ENCODE assay signal across 19 cellular contexts in genomic region chr17:50608700-50609375, GRCh38. TPM values are rescaled to one million over a fixed set of nuclear protein-coding genes. Genes with fewer than 3 reads are reported as not detected.
DNase-seq lines count a peak whose midpoint lies in the region; ATAC-seq and TF ChIP-seq lines count a peak whose summit lies in the region.
"Had no signal": no experiment of that assay in that cellular context is flagged by ENCODE, and none has a peak within 500 bp of the region (broad histone marks: within the 10 kb centered on the region; RNA-seq: fewer than 3 reads in every experiment).

No MANE protein-coding gene starts in this region.

- no peak for ATAC-seq in HG03457 (IDR thresholded peaks at IDR 0.05; ENCODE audit: unreplicated experiment)
- ATAC-seq in naive thymus-derived CD4-positive, alpha-beta T cell = no peak
- ATAC-seq: A549, HepG2, right cardiac atrium, WTC11 had no signal

- H3K27me3 ChIP-seq in WERI-Rb-1 (ENCODE audit: insufficient read depth, low read depth, severe bottlenecking) = no peaks in the 10 kb centered on the region
- H3K27me3 ChIP-seq in naive thymus-derived CD4-positive, alpha-beta T cell (ENCODE audit: control insufficient read depth in 2 of 2, insufficient read depth in 2 of 2, low read length in 2 of 2) = no peaks in the 10 kb centered on the region

- H3K27me3 Mint-ChIP-seq in naive thymus-derived CD4-positive, alpha-beta T cell = peaks cover 0 to 24% (median 14%) of the 10 kb centered on the region in 5 donors

- H3K27ac Mint-ChIP-seq in naive thymus-derived CD4-positive, alpha-beta T cell = no peak overlapping the region
- H3K27ac Mint-ChIP-seq: activated CD4-positive, alpha-beta memory T cell treated with anti-CD3 and anti-CD28 coated beads for 36 hours; activated naive CD4-positive, alpha-beta T cell treated with anti-CD3 and anti-CD28 coated beads, Interleukin-2, amount 10 ng/mL, durations not matched to agents 7 days and 5 days; T-helper 1 cell treated with Interleukin-12 subunit alpha and Interleukin-12 subunit beta and Interleukin-4 antibody, amounts not matched to agents 30 μg/mL and 1 μg/mL, for 36 hours; WTC11 had no signal

- TF ChIP-seq CTCF in WERI-Rb-1 (IDR thresholded peaks at IDR 0.05; ENCODE audit: low read depth, low read length) = no peak

- H3K4me3 ChIP-seq in WERI-Rb-1 (ENCODE audit: low read depth, low read length) = peak overlapping the region; percentile 2
- no peak overlapping the region for H3K4me3 ChIP-seq in naive thymus-derived CD4-positive, alpha-beta T cell (ENCODE audit: low read length)
- H3K4me3 ChIP-seq: A549 had no signal

- H3K4me1 ChIP-seq in naive thymus-derived CD4-positive, alpha-beta T cell (ENCODE audit: control insufficient read depth in 2 of 2, insufficient read depth in 2 of 2, low read length in 2 of 2) = no peaks in the 10 kb centered on the region

- H3K27ac ChIP-seq in WERI-Rb-1 = peak overlapping the region; percentile 93
- no peak overlapping the region for H3K27ac ChIP-seq in naive thymus-derived CD4-positive, alpha-beta T cell (ENCODE audit: low read depth, low read length)
- H3K27ac ChIP-seq: A549 had no signal

- H3K36me3 Mint-ChIP-seq in naive thymus-derived CD4-positive, alpha-beta T cell = no peaks in the 10 kb centered on the region
- H3K36me3 Mint-ChIP-seq: activated CD4-positive, alpha-beta memory T cell treated with anti-CD3 and anti-CD28 coated beads for 36 hours; activated naive CD4-positive, alpha-beta T cell treated with anti-CD3 and anti-CD28 coated beads, Interleukin-2, amount 10 ng/mL, durations not matched to agents 7 days and 5 days; WTC11 had no signal

- H3K36me3 ChIP-seq in WERI-Rb-1 = peaks cover 51% of the 10 kb centered on the region
- H3K36me3 ChIP-seq in naive thymus-derived CD4-positive, alpha-beta T cell (ENCODE audit: control insufficient read depth in 2 of 3, insufficient read depth in 3 of 3, low read length in 3 of 3) = no peaks in the 10 kb centered on the region

- peaks cover 0 to 4% (median 0%) of the 10 kb centered on the region in 7 donors for H3K4me1 Mint-ChIP-seq in naive thymus-derived CD4-positive, alpha-beta T cell

- peak; percentile 83 for DNase-seq in D341Med (ENCODE audit: low spot score)
- DNase-seq in NCI-H1105 treated with DMSO at 0.1 percent for 48 hours (lab: John Stamatoyannopoulos, UW) = peak; percentile 43
- DNase-seq in NCI-H345 (lab: John Stamatoyannopoulos, UW) = peak; percentile 85
- DNase-seq in WERI-Rb-1 = peak; percentile 82
- DNase-seq in NK-92 (lab: John Stamatoyannopoulos, UW; ENCODE audit: unreplicated experiment) = no peak
- DNase-seq in activated T-cell treated with anti-CD3 and anti-CD28 coated beads, Interleukin-2, amount 50 U/mL, for 48 hours = no peak
- no peak for DNase-seq in naive thymus-derived CD4-positive, alpha-beta T cell
- DNase-seq: activated CD4-positive, alpha-beta memory T cell treated with anti-CD3 and anti-CD28 coated beads for 36 hours; activated naive CD4-positive, alpha-beta T cell treated with anti-CD3 and anti-CD28 coated beads, Interleukin-2, amount 10 ng/mL, durations not matched to agents 7 days and 5 days; C1 segment of cervical spinal cord; SIG-M5; stimulated activated naive CD4-positive, alpha-beta T cell treated with Interleukin-2 at 50 U/mL for 16 hours; trophoblast cell had no signal

- intact Hi-C loops in naive thymus-derived CD4-positive, alpha-beta T cell (cut with micrococcal nuclease) = no loop called here

- CTCF ChIA-PET in naive thymus-derived CD4-positive, alpha-beta T cell (lab: Charles Lee) = no interaction called here

- no peak overlapping the region for H3K4me3 Mint-ChIP-seq in naive thymus-derived CD4-positive, alpha-beta T cell
- H3K4me3 Mint-ChIP-seq: activated CD4-positive, alpha-beta memory T cell treated with anti-CD3 and anti-CD28 coated beads for 36 hours; activated naive CD4-positive, alpha-beta T cell treated with anti-CD3 and anti-CD28 coated beads, Interleukin-2, amount 10 ng/mL, durations not matched to agents 7 days and 5 days; T-helper 1 cell treated with Interleukin-12 subunit alpha and Interleukin-12 subunit beta and Interleukin-4 antibody, amounts not matched to agents 30 μg/mL and 1 μg/mL, for 36 hours; WTC11 had no signal

- POLR2A ChIA-PET in naive thymus-derived CD4-positive, alpha-beta T cell (lab: Charles Lee) = no interaction called here

- no peaks in the 10 kb centered on the region for H3K9me3 Mint-ChIP-seq in naive thymus-derived CD4-positive, alpha-beta T cell
- H3K9me3 Mint-ChIP-seq: activated CD4-positive, alpha-beta memory T cell treated with anti-CD3 and anti-CD28 coated beads for 36 hours; activated naive CD4-positive, alpha-beta T cell treated with anti-CD3 and anti-CD28 coated beads, Interleukin-2, amount 10 ng/mL, durations not matched to agents 7 days and 5 days; T-helper 1 cell treated with Interleukin-12 subunit alpha and Interleukin-12 subunit beta and Interleukin-4 antibody, amounts not matched to agents 30 μg/mL and 1 μg/mL, for 36 hours; WTC11 had no signal

- H3K9me3 ChIP-seq in WERI-Rb-1 (ENCODE audit: severe bottlenecking) = no peaks in the 10 kb centered on the region
- H3K9me3 ChIP-seq in naive thymus-derived CD4-positive, alpha-beta T cell (ENCODE audit: control insufficient read depth in 2 of 3, low read length in 3 of 3) = no peaks in the 10 kb centered on the region
- H3K9me3 ChIP-seq: A549 had no signal

RNA-seq across cellular contexts. Expression of gene ABCC3, which starts 25.8 kb away (rescaled TPM):
- 10 to 100 TPM in 1 of 5 experiments, 1 to 10 TPM in 2, under 1 TPM in 1, not detected in 1; 0.68 to 22.4 (median 1.3) TPM for total RNA-seq in naive thymus-derived CD4-positive, alpha-beta T cell
- not detected for polyA plus RNA-seq in naive thymus-derived CD4-positive, alpha-beta T cell
- total RNA-seq: activated CD4-positive, alpha-beta memory T cell treated with anti-CD3 and anti-CD28 coated beads for 36 hours had no signal

RNA-seq across cellular contexts. Expression of gene CACNA1G, which starts 48.3 kb away (rescaled TPM):
- not detected for total RNA-seq in naive thymus-derived CD4-positive, alpha-beta T cell
- not detected for polyA plus RNA-seq in naive thymus-derived CD4-positive, alpha-beta T cell
- polyA plus RNA-seq: HepG2 had no signal

Comparison
In these comparisons a context has a peak if more than half of its experiments do, and no peak if none do; other contexts are left out.
1. DNase-seq: peak in D341Med (single experiment), NCI-H1105 treated with DMSO at 0.1 percent for 48 hours (single experiment), NCI-H345 (single experiment) and WERI-Rb-1 (single experiment); none in NK-92 (single experiment), activated T-cell treated with anti-CD3 and anti-CD28 coated beads, Interleukin-2, amount 50 U/mL, for 48 hours (0 of 2) and naive thymus-derived CD4-positive, alpha-beta T cell (0 of 9).